8 cellular contexts compared by ENCODE assay signal in the genomic region with DNA sequence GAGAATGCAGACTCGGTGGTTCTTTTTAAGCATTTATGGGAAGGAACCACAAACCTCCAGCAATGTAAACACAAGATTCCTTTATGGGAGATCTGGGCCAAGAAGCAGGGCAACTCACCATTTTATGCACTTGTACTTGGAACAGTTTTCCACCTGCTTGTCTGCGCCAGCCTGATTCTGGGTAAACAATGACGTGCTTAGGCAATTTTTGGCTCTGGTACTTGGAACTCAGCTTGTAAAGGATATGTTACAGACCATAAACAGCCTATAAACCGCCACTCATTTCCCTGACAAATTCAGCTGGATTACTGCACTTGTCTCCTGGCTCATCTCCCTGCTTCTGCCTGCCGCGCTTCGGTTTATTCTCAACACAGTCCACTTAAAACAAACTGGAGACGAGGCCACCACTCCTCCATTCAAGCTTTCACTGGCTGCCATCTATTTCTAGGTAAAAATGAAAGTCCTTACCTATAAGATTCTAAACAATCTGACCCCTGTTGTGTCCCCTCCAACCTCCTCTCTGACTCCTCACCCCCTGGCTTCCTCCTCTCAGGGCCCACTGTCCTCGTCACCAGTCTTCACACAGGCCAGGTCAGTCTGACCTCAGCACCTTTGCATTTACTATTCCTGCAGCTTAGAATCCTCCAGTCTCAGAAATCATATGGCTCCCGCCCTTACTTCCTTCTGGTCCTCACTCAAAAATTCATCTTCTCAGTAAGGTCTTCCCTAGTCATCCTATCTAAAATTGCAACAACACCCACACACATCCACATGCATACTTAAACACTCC.
DNase-seq lines count a peak whose midpoint lies in the region; ATAC-seq and TF ChIP-seq lines count a peak whose summit lies in the region.
"Had no signal": no experiment of that assay in that cellular context is flagged by ENCODE, and none has a peak within 500 bp of the region (broad histone marks: within the 10 kb centered on the region; RNA-seq: fewer than 3 reads in every experiment).

No MANE protein-coding gene starts in this region.

- no peaks in the 10 kb centered on the region for H3K27me3 ChIP-seq in gastroesophageal sphincter

- POLR2A ChIA-PET in RWPE1 (lab: Yijun Ruan, JAX; ENCODE audit: low non-redundant PET) = no interaction called here

- ATAC-seq in gastroesophageal sphincter = peak; percentile 98
- ATAC-seq in HG03521 (IDR thresholded peaks at IDR 0.05; ENCODE audit: unreplicated experiment) = no peak
- ATAC-seq in GM21717 (IDR thresholded peaks at IDR 0.05; ENCODE audit: unreplicated experiment) = no peak

- peaks cover 0 to 35% (median 4%) of the 10 kb centered on the region in 3 donors for H3K4me1 ChIP-seq in gastroesophageal sphincter

- no peak overlapping the region for H3K4me3 ChIP-seq in gastroesophageal sphincter

- no peak for TF ChIP-seq EP300 in gastroesophageal sphincter (IDR thresholded peaks at IDR 0.05)

- TF ChIP-seq CTCF in RWPE1 (conservative IDR thresholded peaks at IDR 0.05; ENCODE audit: low read depth) = no peak
- TF ChIP-seq CTCF in gastroesophageal sphincter (IDR thresholded peaks at IDR 0.05) = no peak

- H3K27ac ChIP-seq in RWPE1 (peak overlapping the region; percentile 46; the same call in 1 of the 2 replicates), gastroesophageal sphincter (peak overlapping the region; percentile 78 to 87 (median 82))

- DNase-seq in M059J (ENCODE audit: low read depth) (peak; percentile 85), RWPE1 (ENCODE audit: low spot score) (peak; percentile 10), ureter (ENCODE audit: low spot score) (peak; percentile 62)
- DNase-seq in activated CD4-positive, alpha-beta T cell treated with anti-CD3 and anti-CD28 coated beads for 4 hours = no peak
- DNase-seq: activated gamma-delta T cell treated with Interleukin-2 at 50 U/mL for 16 hours had no signal

- no peaks in the 10 kb centered on the region for H3K9me3 ChIP-seq in gastroesophageal sphincter

- TF ChIP-seq POLR2A in gastroesophageal sphincter (IDR thresholded peaks at IDR 0.05) = no peak

- WGBS in gastroesophageal sphincter (ENCODE audit: low coverage in 1 of 2), 2 donors = 7 to 26% methylated on average over 10 of the region's 10 CpGs

- CTCF ChIA-PET in RWPE1 (lab: Yijun Ruan, JAX) = no interaction called here

- H3K36me3 ChIP-seq in gastroesophageal sphincter = no peaks in the 10 kb centered on the region

Comparison
In these comparisons a context has a peak if more than half of its experiments do, and no peak if none do; other contexts are left out.
1. DNase-seq: peak in M059J (single experiment), RWPE1 (single experiment) and ureter (single experiment); none in activated CD4-positive, alpha-beta T cell treated with anti-CD3 and anti-CD28 coated beads for 4 hours (0 of 2).